ENCODE assay signal across 11 cellular contexts in the genomic region with DNA sequence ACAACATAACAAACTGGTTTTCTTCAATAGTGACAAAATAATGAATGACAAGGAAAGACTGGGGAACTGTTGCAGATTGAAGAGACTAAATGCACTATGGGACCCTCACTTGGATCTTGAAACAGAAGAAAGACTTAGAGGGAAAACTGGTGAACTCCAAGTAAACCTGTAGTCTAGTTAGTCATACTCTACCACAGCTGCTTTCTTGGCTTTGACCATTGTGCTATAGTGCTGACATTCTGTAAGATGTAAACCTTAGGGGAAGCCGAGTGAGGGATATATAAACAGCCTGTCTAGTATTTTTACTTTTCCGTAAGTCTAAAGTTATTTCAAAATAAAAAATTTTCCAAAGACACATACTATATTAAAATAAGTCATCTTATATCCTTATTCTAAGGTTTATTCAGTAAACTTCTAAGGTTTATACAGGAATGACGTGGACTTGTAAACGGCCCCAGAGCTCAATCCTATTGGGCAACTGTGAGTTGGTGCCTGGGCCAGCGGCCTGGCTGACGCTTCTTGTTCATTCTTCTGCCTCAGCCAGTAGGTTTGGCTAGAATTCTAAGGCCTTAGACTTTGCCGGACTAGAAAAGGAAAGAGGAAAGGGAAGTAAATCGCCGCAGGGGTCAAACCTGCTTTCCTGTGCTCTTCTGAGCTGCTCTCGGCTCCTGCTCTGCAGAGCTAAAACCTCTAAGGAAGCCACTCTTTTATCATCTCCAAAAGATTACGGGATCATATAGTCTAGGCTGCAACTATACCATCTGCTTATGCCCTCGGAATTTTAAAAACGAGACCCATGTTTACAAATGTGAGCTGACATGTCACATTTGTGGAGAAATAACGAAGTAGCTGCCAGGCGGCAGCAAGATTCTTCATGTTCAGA. TPM values are rescaled to one million over a fixed set of nuclear protein-coding genes. Genes with fewer than 3 reads are reported as not detected.
DNase-seq lines count a peak whose midpoint lies in the region; TF ChIP-seq lines count a peak whose summit lies in the region.
"Had no signal": no experiment of that assay in that cellular context is flagged by ENCODE, and none has a peak within 500 bp of the region (broad histone marks: within the 10 kb centered on the region; RNA-seq: fewer than 3 reads in every experiment).

No MANE protein-coding gene starts in this region.

- TF ChIP-seq POLR2A in Peyer's patch (IDR thresholded peaks at IDR 0.05): no peak

- peaks cover 0 to 6% (median 0%) of the 10 kb centered on the region in 4 donors for H3K4me1 ChIP-seq in Peyer's patch

- H3K27me3 ChIP-seq in Peyer's patch: no peaks in the 10 kb centered on the region

- DNase-seq in NCI-H82 (lab: John Stamatoyannopoulos, UW): peak; percentile 52
- no peak for DNase-seq in NCI-H82 treated with DMSO at 0.1 percent for 48 hours (lab: John Stamatoyannopoulos, UW; ENCODE audit: unreplicated experiment)
- DNase-seq in Peyer's patch: no peak
- DNase-seq in fibroblast of gingiva (ENCODE audit: low read depth): peak; percentile 75
- no peak for DNase-seq in NCI-H226
- DNase-seq in NCI-H1048 (lab: John Stamatoyannopoulos, UW): no peak
- DNase-seq in mesenteric fat pad (ENCODE audit: low spot score): no peak
- DNase-seq: NCI-H187 treated with DMSO at 0.1 percent for 48 hours had no signal

- peak overlapping the region; percentile 2 to 58 (median 30) for H3K27ac ChIP-seq in Peyer's patch
- H3K27ac ChIP-seq in skin epidermis: peak overlapping the region in 19 of 21 experiments; percentile 7 to 87 (median 74)
- H3K27ac ChIP-seq: 22Rv1 had no signal

- H3K36me3 ChIP-seq in Peyer's patch: no peaks in the 10 kb centered on the region

- no peaks in the 10 kb centered on the region for H3K9me3 ChIP-seq in Peyer's patch

- TF ChIP-seq CTCF in Peyer's patch (IDR thresholded peaks at IDR 0.05): no peak

- H3K4me3 ChIP-seq in Peyer's patch (no peak overlapping the region), skin epidermis (peak overlapping the region in 2 of 7 experiments; percentile 9)

RNA-seq across cellular contexts. Expression of gene UBE2L5, which starts 33.7 kb away (rescaled TPM):
- total RNA-seq in Peyer's patch: not detected
- total RNA-seq in mesenteric fat pad: 0.26 TPM
- total RNA-seq: neural crest cell had no signal

Comparison
In these comparisons a context has a peak if more than half of its experiments do, and no peak if none do; other contexts are left out.
1. DNase-seq: peak in NCI-H82 (single experiment) and fibroblast of gingiva (single experiment); none in NCI-H82 treated with DMSO at 0.1 percent for 48 hours (single experiment), Peyer's patch (0 of 3), NCI-H226 (single experiment), NCI-H1048 (single experiment) and mesenteric fat pad (single experiment).